Comparison of ENCODE assay signal across 1 cellular context in the genomic region with DNA sequence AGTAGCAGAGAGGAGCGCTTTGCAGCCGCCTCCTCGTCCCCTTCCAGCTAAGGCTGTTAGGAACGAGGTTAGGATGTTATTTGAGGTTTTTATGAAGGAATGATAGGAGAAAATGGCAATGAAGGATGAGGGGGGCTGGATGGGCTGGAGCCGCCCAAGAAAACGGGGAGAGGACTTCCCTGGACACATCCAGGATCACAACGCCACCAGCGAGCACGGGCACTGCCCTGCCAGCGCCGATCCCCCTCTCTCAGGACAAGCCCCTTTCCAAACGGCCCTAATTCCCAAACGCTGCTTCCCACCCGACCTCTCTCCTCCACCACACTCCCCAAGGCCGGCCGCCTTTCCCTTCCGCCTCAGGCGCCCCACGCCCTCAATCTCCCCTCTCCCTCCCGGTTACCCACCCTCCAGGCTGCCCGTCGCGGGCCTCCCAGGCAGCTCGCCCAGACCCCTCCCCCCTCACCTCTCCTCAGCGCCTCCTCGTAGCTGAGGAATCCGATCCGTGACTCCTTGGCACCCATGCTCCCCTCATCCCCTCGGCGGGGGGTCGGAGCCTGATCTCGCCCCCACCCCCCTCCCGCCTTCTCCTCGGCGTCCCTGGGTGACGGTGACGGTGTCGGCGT.
TF ChIP-seq lines count a peak whose summit lies in the region.

No MANE protein-coding gene starts in this region.

TF ChIP-seq in HepG2, 621 proteins besides CTCF, POLR2A, EP300 and RAD21 (continues in another document):
- TF ChIP-seq, protein P1, sequence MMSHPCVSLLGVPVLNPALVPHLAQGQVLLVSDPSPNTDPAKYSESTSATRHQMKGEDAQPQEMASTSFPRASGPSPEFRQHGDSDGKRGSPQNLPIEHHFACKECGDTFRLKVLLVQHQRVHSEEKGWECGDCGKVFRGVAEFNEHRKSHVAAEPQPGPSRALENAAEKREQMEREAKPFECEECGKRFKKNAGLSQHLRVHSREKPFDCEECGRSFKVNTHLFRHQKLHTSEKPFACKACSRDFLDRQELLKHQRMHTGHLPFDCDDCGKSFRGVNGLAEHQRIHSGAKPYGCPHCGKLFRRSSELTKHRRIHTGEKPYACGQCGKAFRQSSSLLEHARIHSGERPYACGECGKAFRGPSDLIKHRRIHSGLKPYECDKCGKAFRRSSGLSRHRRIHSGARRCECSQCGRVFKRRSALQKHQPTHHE (CRISPR knock-in tag; IDR thresholded peaks at IDR 0.05; ENCODE audit: borderline replicate concordance), result no peak
- TF ChIP-seq ZNF761 (CRISPR knock-in tag; conservative IDR thresholded peaks at IDR 0.05) (peak; percentile 31; the same call in 1 of the 2 replicates), TAF1 (CRISPR knock-in tag; IDR thresholded peaks at IDR 0.05) (peak; percentile 61), THRA (CRISPR knock-in tag; IDR thresholded peaks at IDR 0.05; ENCODE audit: borderline replicate concordance) (peak; percentile 6; the same call in 1 of the 2 replicates), ZKSCAN1 (IDR thresholded peaks at IDR 0.05; ENCODE audit: low read length) (0 out of 2 replicates have a peak, but pooled peaks have one; percentile 35), ZBTB1 (CRISPR knock-in tag; IDR thresholded peaks at IDR 0.05; ENCODE audit: borderline replicate concordance) (no peak), ZBTB7B (CRISPR knock-in tag; IDR thresholded peaks at IDR 0.05) (peak; percentile 34; the same call in 1 of the 2 replicates), TGIF2 (CRISPR knock-in tag; IDR thresholded peaks at IDR 0.05) (peak; percentile 30; the same call in 1 of the 2 replicates), ZNF616 (CRISPR knock-in tag; IDR thresholded peaks at IDR 0.05; ENCODE audit: low read depth) (0 out of 2 replicates have a peak, but pooled peaks have one; percentile 25), RARG (CRISPR knock-in tag; IDR thresholded peaks at IDR 0.05; ENCODE audit: low read depth) (0 out of 2 replicates have a peak, but pooled peaks have one; percentile 51), KMT2A (CRISPR knock-in tag; IDR thresholded peaks at IDR 0.05) (peak; percentile 90), NR1H2 (CRISPR knock-in tag; IDR thresholded peaks at IDR 0.05; ENCODE audit: borderline replicate concordance, low read depth) (no peak), ZNF556 (CRISPR knock-in tag; IDR thresholded peaks at IDR 0.05; ENCODE audit: borderline replicate concordance) (peak; percentile 21; the same call in 1 of the 2 replicates), KDM2A (CRISPR knock-in tag; IDR thresholded peaks at IDR 0.05; ENCODE audit: borderline replicate concordance, low read depth) (peak; percentile 38; the same call in 1 of the 2 replicates), ZNF550 (CRISPR knock-in tag; IDR thresholded peaks at IDR 0.05; ENCODE audit: borderline replicate concordance) (0 out of 2 replicates have a peak, but pooled peaks have one; percentile 34), ZNF720 (CRISPR knock-in tag; IDR thresholded peaks at IDR 0.05) (0 out of 2 replicates have a peak, but pooled peaks have one; percentile 12), PAWR (CRISPR knock-in tag; IDR thresholded peaks at IDR 0.05; ENCODE audit: borderline replicate concordance) (peak; percentile 26; the same call in 1 of the 2 replicates), ZNF619 (CRISPR knock-in tag; IDR thresholded peaks at IDR 0.05) (no peak), ZNF879 (CRISPR knock-in tag; IDR thresholded peaks at IDR 0.05) (0 out of 2 replicates have a peak, but pooled peaks have one; percentile 64), ZNF768 (CRISPR knock-in tag; IDR thresholded peaks at IDR 0.05) (peak; percentile 45; the same call in 1 of the 2 replicates), ZNF224 (CRISPR knock-in tag; IDR thresholded peaks at IDR 0.05) (0 out of 2 replicates have a peak, but pooled peaks have one; percentile 10), KAT7 (CRISPR knock-in tag; IDR thresholded peaks at IDR 0.05; ENCODE audit: borderline replicate concordance) (peak; percentile 89), ZNF101 (CRISPR knock-in tag; IDR thresholded peaks at IDR 0.05; ENCODE audit: borderline replicate concordance, low read depth) (0 out of 2 replicates have a peak, but pooled peaks have one; percentile 65), ZNF263 (CRISPR knock-in tag; IDR thresholded peaks at IDR 0.05) (peak; percentile 65), ZNF546 (CRISPR knock-in tag; conservative IDR thresholded peaks at IDR 0.05) (0 out of 2 replicates have a peak, but pooled peaks have one; percentile 43), HDAC1 (CRISPR knock-in tag; IDR thresholded peaks at IDR 0.05) (no peak), NFYB (CRISPR knock-in tag; IDR thresholded peaks at IDR 0.05) (0 out of 2 replicates have a peak, but pooled peaks have one; percentile 13), RBM39 (IDR thresholded peaks at IDR 0.05; ENCODE audit: low read depth, low read length, poor library complexity, severe bottlenecking) (no peak), ZMYM2 (CRISPR knock-in tag; IDR thresholded peaks at IDR 0.05) (peak; percentile 62; the same call in 1 of the 2 replicates), ZSCAN31 (CRISPR knock-in tag; IDR thresholded peaks at IDR 0.05; ENCODE audit: low read depth) (no peak; the same call in 1 of the 2 replicates), ZNF383 (CRISPR knock-in tag; IDR thresholded peaks at IDR 0.05; ENCODE audit: borderline replicate concordance) (0 out of 2 replicates have a peak, but pooled peaks have one; percentile 67), RELA (CRISPR knock-in tag; IDR thresholded peaks at IDR 0.05) (no peak), SIN3A (IDR thresholded peaks at IDR 0.05; ENCODE audit: borderline replicate concordance, low read depth, low read length) (peak; percentile 52; the same call in 1 of the 2 replicates), SMAD1 (CRISPR knock-in tag; IDR thresholded peaks at IDR 0.05; ENCODE audit: borderline replicate concordance, low read depth) (0 out of 2 replicates have a peak, but pooled peaks have one; percentile 78), CHD2 (IDR thresholded peaks at IDR 0.05; ENCODE audit: low read depth, low read length) (peak; percentile 12; the same call in 1 of the 2 replicates), ZNF782 (CRISPR knock-in tag; IDR thresholded peaks at IDR 0.05; ENCODE audit: borderline replicate concordance) (peak; percentile 71; the same call in 1 of the 2 replicates), PITX1 (CRISPR knock-in tag; IDR thresholded peaks at IDR 0.05) (0 out of 2 replicates have a peak, but pooled peaks have one; percentile 1), ZNF644 (CRISPR knock-in tag; IDR thresholded peaks at IDR 0.05; ENCODE audit: low read depth) (peak; percentile 6; the same call in 1 of the 2 replicates), ZNF775 (CRISPR knock-in tag; IDR thresholded peaks at IDR 0.05; ENCODE audit: borderline replicate concordance) (0 out of 2 replicates have a peak, but pooled peaks have one; percentile 44), SP1 (IDR thresholded peaks at IDR 0.05) (no peak), SP1 (CRISPR knock-in tag; IDR thresholded peaks at IDR 0.05) (0 out of 2 replicates have a peak, but pooled peaks have one; percentile 14), AGO2 (optimal IDR thresholded peaks at IDR 0.05; ENCODE audit: low read depth, low read length) (peak; percentile 21)
- TF ChIP-seq, protein P2, sequence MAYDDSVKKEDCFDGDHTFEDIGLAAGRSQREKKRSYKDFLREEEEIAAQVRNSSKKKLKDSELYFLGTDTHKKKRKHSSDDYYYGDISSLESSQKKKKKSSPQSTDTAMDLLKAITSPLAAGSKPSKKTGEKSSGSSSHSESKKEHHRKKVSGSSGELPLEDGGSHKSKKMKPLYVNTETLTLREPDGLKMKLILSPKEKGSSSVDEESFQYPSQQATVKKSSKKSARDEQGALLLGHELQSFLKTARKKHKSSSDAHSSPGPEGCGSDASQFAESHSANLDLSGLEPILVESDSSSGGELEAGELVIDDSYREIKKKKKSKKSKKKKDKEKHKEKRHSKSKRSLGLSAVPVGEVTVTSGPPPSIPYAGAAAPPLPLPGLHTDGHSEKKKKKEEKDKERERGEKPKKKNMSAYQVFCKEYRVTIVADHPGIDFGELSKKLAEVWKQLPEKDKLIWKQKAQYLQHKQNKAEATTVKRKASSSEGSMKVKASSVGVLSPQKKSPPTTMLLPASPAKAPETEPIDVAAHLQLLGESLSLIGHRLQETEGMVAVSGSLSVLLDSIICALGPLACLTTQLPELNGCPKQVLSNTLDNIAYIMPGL (CRISPR knock-in tag; IDR thresholded peaks at IDR 0.05; ENCODE audit: borderline replicate concordance in 1 of 2, low read depth in 1 of 2), result peak; percentile 27 to 67; a peak in 1 of 4 replicates
- TF ChIP-seq, protein P3, sequence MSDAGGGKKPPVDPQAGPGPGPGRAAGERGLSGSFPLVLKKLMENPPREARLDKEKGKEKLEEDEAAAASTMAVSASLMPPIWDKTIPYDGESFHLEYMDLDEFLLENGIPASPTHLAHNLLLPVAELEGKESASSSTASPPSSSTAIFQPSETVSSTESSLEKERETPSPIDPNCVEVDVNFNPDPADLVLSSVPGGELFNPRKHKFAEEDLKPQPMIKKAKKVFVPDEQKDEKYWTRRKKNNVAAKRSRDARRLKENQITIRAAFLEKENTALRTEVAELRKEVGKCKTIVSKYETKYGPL (CRISPR knock-in tag; IDR thresholded peaks at IDR 0.05), result no peak
- TF ChIP-seq, protein P4, sequence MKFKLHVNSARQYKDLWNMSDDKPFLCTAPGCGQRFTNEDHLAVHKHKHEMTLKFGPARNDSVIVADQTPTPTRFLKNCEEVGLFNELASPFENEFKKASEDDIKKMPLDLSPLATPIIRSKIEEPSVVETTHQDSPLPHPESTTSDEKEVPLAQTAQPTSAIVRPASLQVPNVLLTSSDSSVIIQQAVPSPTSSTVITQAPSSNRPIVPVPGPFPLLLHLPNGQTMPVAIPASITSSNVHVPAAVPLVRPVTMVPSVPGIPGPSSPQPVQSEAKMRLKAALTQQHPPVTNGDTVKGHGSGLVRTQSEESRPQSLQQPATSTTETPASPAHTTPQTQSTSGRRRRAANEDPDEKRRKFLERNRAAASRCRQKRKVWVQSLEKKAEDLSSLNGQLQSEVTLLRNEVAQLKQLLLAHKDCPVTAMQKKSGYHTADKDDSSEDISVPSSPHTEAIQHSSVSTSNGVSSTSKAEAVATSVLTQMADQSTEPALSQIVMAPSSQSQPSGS (CRISPR knock-in tag; IDR thresholded peaks at IDR 0.05), result peak; percentile 62; the same call in 1 of the 2 replicates
- TF ChIP-seq, protein P5, sequence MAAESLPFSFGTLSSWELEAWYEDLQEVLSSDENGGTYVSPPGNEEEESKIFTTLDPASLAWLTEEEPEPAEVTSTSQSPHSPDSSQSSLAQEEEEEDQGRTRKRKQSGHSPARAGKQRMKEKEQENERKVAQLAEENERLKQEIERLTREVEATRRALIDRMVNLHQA (CRISPR knock-in tag; IDR thresholded peaks at IDR 0.05), result no peak
- TF ChIP-seq, protein P6, sequence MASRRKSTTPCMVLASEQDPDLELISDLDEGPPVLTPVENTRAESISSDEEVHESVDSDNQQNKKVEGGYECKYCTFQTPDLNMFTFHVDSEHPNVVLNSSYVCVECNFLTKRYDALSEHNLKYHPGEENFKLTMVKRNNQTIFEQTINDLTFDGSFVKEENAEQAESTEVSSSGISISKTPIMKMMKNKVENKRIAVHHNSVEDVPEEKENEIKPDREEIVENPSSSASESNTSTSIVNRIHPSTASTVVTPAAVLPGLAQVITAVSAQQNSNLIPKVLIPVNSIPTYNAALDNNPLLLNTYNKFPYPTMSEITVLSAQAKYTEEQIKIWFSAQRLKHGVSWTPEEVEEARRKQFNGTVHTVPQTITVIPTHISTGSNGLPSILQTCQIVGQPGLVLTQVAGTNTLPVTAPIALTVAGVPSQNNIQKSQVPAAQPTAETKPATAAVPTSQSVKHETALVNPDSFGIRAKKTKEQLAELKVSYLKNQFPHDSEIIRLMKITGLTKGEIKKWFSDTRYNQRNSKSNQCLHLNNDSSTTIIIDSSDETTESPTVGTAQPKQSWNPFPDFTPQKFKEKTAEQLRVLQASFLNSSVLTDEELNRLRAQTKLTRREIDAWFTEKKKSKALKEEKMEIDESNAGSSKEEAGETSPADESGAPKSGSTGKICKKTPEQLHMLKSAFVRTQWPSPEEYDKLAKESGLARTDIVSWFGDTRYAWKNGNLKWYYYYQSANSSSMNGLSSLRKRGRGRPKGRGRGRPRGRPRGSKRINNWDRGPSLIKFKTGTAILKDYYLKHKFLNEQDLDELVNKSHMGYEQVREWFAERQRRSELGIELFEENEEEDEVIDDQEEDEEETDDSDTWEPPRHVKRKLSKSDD (CRISPR knock-in tag; IDR thresholded peaks at IDR 0.05; ENCODE audit: low read depth), result peak; percentile 18; the same call in 1 of the 2 replicates
- TF ChIP-seq, protein P7, sequence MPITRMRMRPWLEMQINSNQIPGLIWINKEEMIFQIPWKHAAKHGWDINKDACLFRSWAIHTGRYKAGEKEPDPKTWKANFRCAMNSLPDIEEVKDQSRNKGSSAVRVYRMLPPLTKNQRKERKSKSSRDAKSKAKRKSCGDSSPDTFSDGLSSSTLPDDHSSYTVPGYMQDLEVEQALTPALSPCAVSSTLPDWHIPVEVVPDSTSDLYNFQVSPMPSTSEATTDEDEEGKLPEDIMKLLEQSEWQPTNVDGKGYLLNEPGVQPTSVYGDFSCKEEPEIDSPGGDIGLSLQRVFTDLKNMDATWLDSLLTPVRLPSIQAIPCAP (CRISPR knock-in tag; IDR thresholded peaks at IDR 0.05; ENCODE audit: low read depth), result peak; percentile 77; the same call in 1 of the 2 replicates
